Comparison of ENCODE assay signal across 8 cellular contexts in genomic region chr6:52497652-52498408, GRCh38.
DNase-seq lines count a peak whose midpoint lies in the region; ATAC-seq and TF ChIP-seq lines count a peak whose summit lies in the region.

No MANE protein-coding gene starts in this region.

- DNase-seq in mammary epithelial cell: no peak
- no peak for DNase-seq in type B pancreatic cell (ENCODE audit: extremely low spot score, unreplicated experiment)
- no peak for DNase-seq in glomerular visceral epithelial cell (ENCODE audit: extremely low spot score)
- no peak for DNase-seq in GM19238 (ENCODE audit: insufficient read length, low spot score)
- no peak for DNase-seq in GDM1 (lab: John Stamatoyannopoulos, UW)

- H3K27ac ChIP-seq in mammary epithelial cell (ENCODE audit: insufficient read depth, low read depth, low read length): no peak overlapping the region

- dilution Hi-C loops in mammary epithelial cell (cut with HindIII; ENCODE audit: low sequenced_read_pairs): no loop called here

- CTCF ChIA-PET in mammary epithelial cell (lab: Charles Lee; ENCODE audit: low non-redundant PET): no interaction called here

- H3K4me2 ChIP-seq in mammary epithelial cell (ENCODE audit: insufficient read depth, low read depth, low read length): no peak overlapping the region

- in situ Hi-C loops in mammary epithelial cell (cut with MboI; ENCODE audit: low sequenced_read_pairs in 2 of 2): no loop called here

- H3K27me3 Mint-ChIP-seq in IgD-negative memory B cell: no peaks in the 10 kb centered on the region
- no peaks in the 10 kb centered on the region for H3K27me3 Mint-ChIP-seq in type B pancreatic cell

- no peaks in the 10 kb centered on the region for H3K9me3 ChIP-seq in mammary epithelial cell (replicated peaks; ENCODE audit: insufficient read depth, low read length)

- H3K4me3 ChIP-seq in GM08714 (ENCODE audit: low read length) (peak overlapping the region; percentile 29; the same call in 1 of the 2 replicates), mammary epithelial cell (replicated peaks in 1 of 3; ENCODE audit: insufficient read depth in 1 of 3, low read depth in 2 of 3, low read length in 3 of 3) (no peak overlapping the region)

- no peaks in the 10 kb centered on the region for H4K20me1 ChIP-seq in mammary epithelial cell (ENCODE audit: insufficient read depth, low read length)

- ATAC-seq in GM21528 (IDR thresholded peaks at IDR 0.05; ENCODE audit: low FRiP score, unreplicated experiment): peak; percentile 89

- peak overlapping the region; percentile 70 to 84 (median 80) for H3K4me3 Mint-ChIP-seq in IgD-negative memory B cell
- no peak overlapping the region for H3K4me3 Mint-ChIP-seq in type B pancreatic cell

- H3K36me3 ChIP-seq in mammary epithelial cell (ENCODE audit: insufficient read depth, low read length): peaks cover 2% of the 10 kb centered on the region

- H3K27ac Mint-ChIP-seq in IgD-negative memory B cell (peak overlapping the region; percentile 95 to 99 (median 97)), type B pancreatic cell (peak overlapping the region; percentile 55)

- H3K36me3 Mint-ChIP-seq in IgD-negative memory B cell (peaks cover 4% of the 10 kb centered on the region), type B pancreatic cell (peaks cover 19% of the 10 kb centered on the region)

- intact Hi-C loops in mammary epithelial cell (cut with micrococcal nuclease): no loop called here

- H2AFZ ChIP-seq in mammary epithelial cell (ENCODE audit: low read depth, low read length): no peak overlapping the region

- peaks cover 17% of the 10 kb centered on the region for H3K4me1 ChIP-seq in mammary epithelial cell (ENCODE audit: insufficient read depth, low read length)

- H3K9me3 Mint-ChIP-seq in IgD-negative memory B cell (no peaks in the 10 kb centered on the region), type B pancreatic cell (no peaks in the 10 kb centered on the region)

- BruUV-seq in mammary epithelial cell (replicated peaks; lab: Mats Ljungman, UMichigan): TSS peak; percentile 12

- H3K4me1 Mint-ChIP-seq in IgD-negative memory B cell: peaks cover 39 to 64% (median 59%) of the 10 kb centered on the region in 3 donors
- peaks cover 16% of the 10 kb centered on the region for H3K4me1 Mint-ChIP-seq in type B pancreatic cell (ENCODE audit: unreplicated experiment)

- no peaks in the 10 kb centered on the region for H3K27me3 ChIP-seq in mammary epithelial cell (ENCODE audit: insufficient read depth, low read length)

- no peak overlapping the region for H3K9ac ChIP-seq in mammary epithelial cell (ENCODE audit: insufficient read depth, low read length)

- 90% methylated on average over 14 of the region's 14 CpGs for WGBS in mammary epithelial cell (ENCODE audit: low coverage, missing lambda C conversion rate)

- H3K79me2 ChIP-seq in mammary epithelial cell (ENCODE audit: insufficient read depth, low read length): no peaks in the 10 kb centered on the region

- no peak for TF ChIP-seq CTCF in mammary epithelial cell (conservative IDR thresholded peaks at IDR 0.05 in 1 of 2, IDR thresholded peaks at IDR 0.05 in 1 of 2; ENCODE audit: extremely low read depth in 1 of 2, insufficient read depth in 1 of 2, low read depth in 1 of 2, low read length in 2 of 2)
- TF ChIP-seq CTCF in type B pancreatic cell (conservative IDR thresholded peaks at IDR 0.05): no peak
